In the genomic region with DNA sequence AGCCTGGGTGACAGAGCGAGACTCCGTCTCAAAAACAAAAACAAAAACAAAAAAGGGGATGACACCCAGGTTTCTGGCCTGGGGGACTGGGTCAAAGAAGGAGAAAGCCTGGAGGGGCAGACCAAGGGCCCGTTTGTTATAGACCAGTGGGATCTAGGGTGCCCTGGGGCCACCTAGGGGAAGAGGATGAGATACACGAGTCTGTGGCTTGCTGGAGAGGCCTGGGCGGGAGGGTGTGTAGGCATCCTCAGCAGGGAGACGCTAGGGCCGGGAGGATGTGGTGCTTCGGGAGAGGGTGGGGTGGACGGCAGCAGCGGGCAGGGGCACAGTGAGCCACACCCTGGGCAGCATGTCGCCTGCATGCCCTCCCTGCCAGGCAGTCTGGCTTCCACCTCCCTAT, we compare ENCODE assay signal across 12 cellular contexts. TPM values are rescaled to one million over a fixed set of nuclear protein-coding genes. Genes with fewer than 3 reads are reported as not detected.
DNase-seq lines count a peak whose midpoint lies in the region; ATAC-seq, FAIRE-seq and TF ChIP-seq lines count a peak whose summit lies in the region.
"Had no signal": no experiment of that assay in that cellular context is flagged by ENCODE, and none has a peak within 500 bp of the region (broad histone marks: within the 10 kb centered on the region; RNA-seq: fewer than 3 reads in every experiment).

No MANE protein-coding gene starts in this region.

- no peaks in the 10 kb centered on the region for H3K9me2 ChIP-seq in Karpas-422 (replicated peaks; ENCODE audit: insufficient read depth, low read length)

- no peak for TF ChIP-seq POLR2A in sigmoid colon (IDR thresholded peaks at IDR 0.05)

- H3K4me3 Mint-ChIP-seq in activated CD8-positive, alpha-beta memory T cell treated with anti-CD3 and anti-CD28 coated beads, Interleukin-2, amount 10 ng/mL, durations not matched to agents 7 days and 5 days, result no peak overlapping the region
- H3K4me3 Mint-ChIP-seq in astrocyte (ENCODE audit: unreplicated experiment), result no peak overlapping the region

- no peaks in the 10 kb centered on the region for H3K79me2 ChIP-seq in Karpas-422 (ENCODE audit: low read length)
- H3K79me2 ChIP-seq in astrocyte (ENCODE audit: insufficient read depth, low read length), result no peaks in the 10 kb centered on the region
- H3K79me2 ChIP-seq: parathyroid adenoma had no signal

- H3K9me3 ChIP-seq in Karpas-422 (ENCODE audit: low read length) (no peaks in the 10 kb centered on the region), astrocyte (ENCODE audit: insufficient read depth, low read depth, low read length) (no peaks in the 10 kb centered on the region), sigmoid colon (no peaks in the 10 kb centered on the region)

- 65 to 71% methylated on average over 11 of the region's 11 CpGs for WGBS in sigmoid colon, 2 donors

- no peak for ATAC-seq in activated CD8-positive, alpha-beta memory T cell treated with anti-CD3 and anti-CD28 coated beads, Interleukin-2, amount 10 ng/mL, durations not matched to agents 7 days and 5 days

- H3K27me3 Mint-ChIP-seq in activated CD8-positive, alpha-beta memory T cell treated with anti-CD3 and anti-CD28 coated beads, Interleukin-2, amount 10 ng/mL, durations not matched to agents 7 days and 5 days, result no peaks in the 10 kb centered on the region
- no peaks in the 10 kb centered on the region for H3K27me3 Mint-ChIP-seq in astrocyte (ENCODE audit: low read depth, unreplicated experiment)

- H3K27ac ChIP-seq in Karpas-422 (ENCODE audit: low read length), result no peak overlapping the region
- no peak overlapping the region for H3K27ac ChIP-seq in astrocyte (ENCODE audit: low read depth, low read length)
- H3K27ac ChIP-seq in sigmoid colon, result peak overlapping the region in 3 of 4 donors; percentile 3 to 14 (median 12)
- H3K27ac ChIP-seq: parathyroid adenoma had no signal

- no peaks in the 10 kb centered on the region for H3K36me3 ChIP-seq in Karpas-422 (ENCODE audit: insufficient read depth, low read length)
- H3K36me3 ChIP-seq in astrocyte (ENCODE audit: insufficient read depth, low read length), result peaks cover 15% of the 10 kb centered on the region
- H3K36me3 ChIP-seq in sigmoid colon, result peaks cover 54 to 99% (median 77%) of the 10 kb centered on the region in 4 donors

- H3K4me1 Mint-ChIP-seq in activated CD8-positive, alpha-beta memory T cell treated with anti-CD3 and anti-CD28 coated beads, Interleukin-2, amount 10 ng/mL, durations not matched to agents 7 days and 5 days, result peaks cover 7% of the 10 kb centered on the region
- H3K4me1 Mint-ChIP-seq in astrocyte (ENCODE audit: low read depth, unreplicated experiment), result peaks cover 3% of the 10 kb centered on the region

- no peak for DNase-seq in activated CD8-positive, alpha-beta memory T cell treated with anti-CD3 and anti-CD28 coated beads, Interleukin-2, amount 10 ng/mL, durations not matched to agents 7 days and 5 days
- no peak for DNase-seq in activated CD8-positive, alpha-beta memory T cell treated with anti-CD3 and anti-CD28 coated beads, Interleukin-2, amount 50 U/mL, for 48 hours
- DNase-seq in Karpas-422 (peak; percentile 70), astrocyte (ENCODE audit: low read depth) (no peak), sigmoid colon (no peak), NCI-H146 (lab: John Stamatoyannopoulos, UW) (no peak), NCI-H446 (lab: John Stamatoyannopoulos, UW) (no peak)
- DNase-seq in stimulated activated CD4-positive, alpha-beta T cell treated with anti-CD3 and anti-CD28 coated beads, Interleukin-15, amount 100 ng/mL, for 24 hours, result no peak
- DNase-seq: activated effector memory CD4-positive, alpha-beta T cell treated with Interleukin-2 at 50 U/mL for 16 hours; SHP77 had no signal

- peak overlapping the region; percentile 7 for H3K27ac Mint-ChIP-seq in activated CD8-positive, alpha-beta memory T cell treated with anti-CD3 and anti-CD28 coated beads, Interleukin-2, amount 10 ng/mL, durations not matched to agents 7 days and 5 days
- H3K27ac Mint-ChIP-seq in astrocyte (ENCODE audit: unreplicated experiment), result peak overlapping the region; percentile 81

- H2AFZ ChIP-seq in Karpas-422 (ENCODE audit: low read length), result no peak overlapping the region
- no peak overlapping the region for H2AFZ ChIP-seq in astrocyte (ENCODE audit: low read depth, low read length)
- H2AFZ ChIP-seq: parathyroid adenoma had no signal

- FAIRE-seq in astrocyte (lab: Jason Lieb, UNC), result no peak
- FAIRE-seq: G401.6 had no signal

- peaks cover 4% of the 10 kb centered on the region for H3K9me3 Mint-ChIP-seq in activated CD8-positive, alpha-beta memory T cell treated with anti-CD3 and anti-CD28 coated beads, Interleukin-2, amount 10 ng/mL, durations not matched to agents 7 days and 5 days (ENCODE audit: low read depth)
- no peaks in the 10 kb centered on the region for H3K9me3 Mint-ChIP-seq in astrocyte (ENCODE audit: unreplicated experiment)

- H4K20me1 ChIP-seq in Karpas-422 (ENCODE audit: insufficient read depth, low read depth, low read length) (no peaks in the 10 kb centered on the region), astrocyte (ENCODE audit: insufficient read depth, low read length) (peaks cover 38% of the 10 kb centered on the region)

- H3K4me1 ChIP-seq in Karpas-422 (ENCODE audit: low read length) (peaks cover 14% of the 10 kb centered on the region), astrocyte (ENCODE audit: insufficient read depth, low read length) (no peaks in the 10 kb centered on the region), sigmoid colon (peaks cover 0 to 7% (median 0%) of the 10 kb centered on the region in 4 donors)
- H3K4me1 ChIP-seq: parathyroid adenoma had no signal

- no peak overlapping the region for H3K4me3 ChIP-seq in Karpas-422 (ENCODE audit: low read length)
- H3K4me3 ChIP-seq in astrocyte (ENCODE audit: insufficient read depth, low read depth, low read length), result no peak overlapping the region
- no peak overlapping the region for H3K4me3 ChIP-seq in sigmoid colon

- H3K9ac ChIP-seq in Karpas-422 (ENCODE audit: low read length) (0 out of 2 replicates have a peak overlapping the region, but pooled peaks have one; percentile 16), astrocyte (ENCODE audit: low read length) (no peak overlapping the region)
- H3K9ac ChIP-seq: parathyroid adenoma had no signal

- H3K27me3 ChIP-seq in Karpas-422 (ENCODE audit: low read length), result no peaks in the 10 kb centered on the region
- no peaks in the 10 kb centered on the region for H3K27me3 ChIP-seq in astrocyte (ENCODE audit: insufficient read depth, low read length)
- H3K27me3 ChIP-seq in sigmoid colon, result no peaks in the 10 kb centered on the region

- CTCF ChIA-PET in activated CD8-positive, alpha-beta memory T cell treated with anti-CD3 and anti-CD28 coated beads, Interleukin-2, amount 10 ng/mL, durations not matched to agents 7 days and 5 days (lab: Charles Lee), result interaction anchor here (1.1 kb wide), 2 partner anchors 108 to 111 kb away, joined by 3 to 4 read pairs; no protein-coding TSS in a partner anchor

- intact Hi-C loops in sigmoid colon (cut with DNase I), result no loop called here

- TF ChIP-seq CTCF in astrocyte (IDR thresholded peaks at IDR 0.05; ENCODE audit: insufficient read depth, low read depth, low read length) (no peak), sigmoid colon (IDR thresholded peaks at IDR 0.05) (no peak)

- H3K4me2 ChIP-seq in Karpas-422 (ENCODE audit: low read depth, low read length, poor library complexity, severe bottlenecking), result no peak overlapping the region
- no peak overlapping the region for H3K4me2 ChIP-seq in astrocyte (ENCODE audit: low read length)

- no peak for TF ChIP-seq EP300 in sigmoid colon (IDR thresholded peaks at IDR 0.05)

- H3K36me3 Mint-ChIP-seq in activated CD8-positive, alpha-beta memory T cell treated with anti-CD3 and anti-CD28 coated beads, Interleukin-2, amount 10 ng/mL, durations not matched to agents 7 days and 5 days, result peaks cover 22% of the 10 kb centered on the region
- H3K36me3 Mint-ChIP-seq in astrocyte (ENCODE audit: low read depth, unreplicated experiment), result peaks cover 24% of the 10 kb centered on the region

RNA-seq across cellular contexts. Expression of gene CRK, which starts 17.1 kb away (rescaled TPM):
- 10 to 100 TPM; 18.3 to 20.7 TPM for total RNA-seq in activated CD8-positive, alpha-beta memory T cell treated with anti-CD3 and anti-CD28 coated beads, Interleukin-2, amount 10 ng/mL, durations not matched to agents 7 days and 5 days
- total RNA-seq in Karpas-422 (2014; rRNA removed; shearing (Covaris generic); ENCODE audit: low replicate concordance), result 14.1 and 19.5 TPM in 2 replicates
- total RNA-seq in astrocyte (81.1 and 83.5 TPM in 2 replicates), sigmoid colon (10 to 100 TPM; 61.5 to 88.7 (median 76.1) TPM)
- 10 to 100 TPM; 33.6 to 68.4 (median 48.0) TPM for polyA plus RNA-seq in sigmoid colon

RNA-seq across cellular contexts. Expression of gene MYO1C, which starts 19.3 kb away (rescaled TPM):
- 10 to 100 TPM; 50.6 to 58.4 TPM for total RNA-seq in activated CD8-positive, alpha-beta memory T cell treated with anti-CD3 and anti-CD28 coated beads, Interleukin-2, amount 10 ng/mL, durations not matched to agents 7 days and 5 days
- total RNA-seq in Karpas-422 (2014; rRNA removed; shearing (Covaris generic); ENCODE audit: low replicate concordance), result 14.7 and 20.5 TPM in 2 replicates
- total RNA-seq in astrocyte (132 and 134 TPM in 2 replicates), sigmoid colon (100 to 1,000 TPM; 102 to 179 (median 117) TPM)
- polyA plus RNA-seq in sigmoid colon, result 100 to 1,000 TPM in 1 of 3 donors, 10 to 100 TPM in 2; 72.7 to 116 (median 86.2) TPM

RNA-seq across cellular contexts. Expression of gene INPP5K, which starts 43.2 kb away (rescaled TPM):
- 10 to 100 TPM; 40.6 to 43.4 TPM for total RNA-seq in activated CD8-positive, alpha-beta memory T cell treated with anti-CD3 and anti-CD28 coated beads, Interleukin-2, amount 10 ng/mL, durations not matched to agents 7 days and 5 days
- 61.7 and 102 TPM in 2 replicates for total RNA-seq in Karpas-422 (2014; rRNA removed; shearing (Covaris generic); ENCODE audit: low replicate concordance)
- 26.4 and 26.7 TPM in 2 replicates for total RNA-seq in astrocyte
- total RNA-seq in sigmoid colon, result 10 to 100 TPM; 41.0 to 66.5 (median 58.7) TPM
- 10 to 100 TPM; 25.7 to 33.1 (median 31.2) TPM for polyA plus RNA-seq in sigmoid colon

Comparison
In these comparisons a context has a peak if more than half of its experiments do, and no peak if none do; other contexts are left out.
1. H3K27ac ChIP-seq: peak in sigmoid colon (3 of 4); none in Karpas-422 (single experiment) and astrocyte (single experiment).